In genomic region chr20:61556116-61556515, GRCh38 we compare ENCODE assay signal across 13 cellular contexts.
DNase-seq lines count a peak whose midpoint lies in the region; ATAC-seq and TF ChIP-seq lines count a peak whose summit lies in the region.
"Had no signal": no experiment of that assay in that cellular context is flagged by ENCODE, and none has a peak within 500 bp of the region (broad histone marks: within the 10 kb centered on the region; RNA-seq: fewer than 3 reads in every experiment).

No MANE protein-coding gene starts in this region.

- intact Hi-C loops in naive thymus-derived CD4-positive, alpha-beta T cell (cut with micrococcal nuclease), result no loop called here

- peak overlapping the region; percentile 39 for H3K27ac Mint-ChIP-seq in osteocyte (ENCODE audit: unreplicated experiment)
- H3K27ac Mint-ChIP-seq in naive thymus-derived CD4-positive, alpha-beta T cell, result no peak overlapping the region
- H3K27ac Mint-ChIP-seq: activated CD4-positive, alpha-beta T cell treated with anti-CD3 and anti-CD28 coated beads, Interleukin-2, amount 10 ng/mL, durations not matched to agents 24 days and 14 days; endodermal cell had no signal

- DNase-seq in COLO829 (ENCODE audit: low spot score) (peak; percentile 47), RPMI7951 (ENCODE audit: low read depth) (peak; percentile 78), fibroblast of gingiva (ENCODE audit: low read depth) (peak; percentile 62), osteocyte (ENCODE audit: extremely low spot score, unreplicated experiment) (no peak), NCI-H2171 treated with DMSO at 0.1 percent for 48 hours (lab: John Stamatoyannopoulos, UW) (no peak)
- no peak for DNase-seq in naive thymus-derived CD4-positive, alpha-beta T cell
- DNase-seq: activated CD4-positive, alpha-beta T cell treated with anti-CD3 and anti-CD28 coated beads, Interleukin-2, amount 10 ng/mL, durations not matched to agents 24 days and 14 days; endodermal cell; right cardiac atrium; T-helper 2 cell had no signal

- H3K36me3 ChIP-seq in naive thymus-derived CD4-positive, alpha-beta T cell (ENCODE audit: control insufficient read depth in 2 of 3, insufficient read depth in 3 of 3, low read length in 3 of 3), result no peaks in the 10 kb centered on the region
- H3K36me3 ChIP-seq: ascending aorta had no signal

- H3K4me1 Mint-ChIP-seq in osteocyte (ENCODE audit: unreplicated experiment), result peaks cover 10% of the 10 kb centered on the region
- no peaks in the 10 kb centered on the region for H3K4me1 Mint-ChIP-seq in naive thymus-derived CD4-positive, alpha-beta T cell
- H3K4me1 Mint-ChIP-seq: activated CD4-positive, alpha-beta T cell treated with anti-CD3 and anti-CD28 coated beads, Interleukin-2, amount 10 ng/mL, durations not matched to agents 24 days and 14 days had no signal

- CTCF ChIA-PET in naive thymus-derived CD4-positive, alpha-beta T cell (lab: Charles Lee), result no interaction called here

- H3K4me3 ChIP-seq in naive thymus-derived CD4-positive, alpha-beta T cell (ENCODE audit: low read length), result no peak overlapping the region
- H3K4me3 ChIP-seq: ascending aorta had no signal

- no peaks in the 10 kb centered on the region for H3K4me1 ChIP-seq in naive thymus-derived CD4-positive, alpha-beta T cell (ENCODE audit: control insufficient read depth in 2 of 2, insufficient read depth in 2 of 2, low read length in 2 of 2)
- H3K4me1 ChIP-seq: ascending aorta had no signal

- no peak overlapping the region for H3K27ac ChIP-seq in naive thymus-derived CD4-positive, alpha-beta T cell (ENCODE audit: low read depth, low read length)
- H3K27ac ChIP-seq: ascending aorta had no signal

- H3K4me3 Mint-ChIP-seq in osteocyte (ENCODE audit: unreplicated experiment), result no peak overlapping the region
- H3K4me3 Mint-ChIP-seq in naive thymus-derived CD4-positive, alpha-beta T cell, result no peak overlapping the region
- H3K4me3 Mint-ChIP-seq: activated CD4-positive, alpha-beta T cell treated with anti-CD3 and anti-CD28 coated beads, Interleukin-2, amount 10 ng/mL, durations not matched to agents 24 days and 14 days; endodermal cell had no signal

- POLR2A ChIA-PET in naive thymus-derived CD4-positive, alpha-beta T cell (lab: Charles Lee), result no interaction called here

- H3K9me3 Mint-ChIP-seq in osteocyte (ENCODE audit: unreplicated experiment), result peaks cover 15% of the 10 kb centered on the region
- peaks cover 2 to 25% (median 8%) of the 10 kb centered on the region in 11 donors for H3K9me3 Mint-ChIP-seq in naive thymus-derived CD4-positive, alpha-beta T cell

- H3K36me3 Mint-ChIP-seq in osteocyte (ENCODE audit: unreplicated experiment), result no peaks in the 10 kb centered on the region
- peaks cover 0 to 6% (median 0%) of the 10 kb centered on the region in 5 donors for H3K36me3 Mint-ChIP-seq in naive thymus-derived CD4-positive, alpha-beta T cell

- H3K27me3 Mint-ChIP-seq in osteocyte (ENCODE audit: unreplicated experiment), result no peaks in the 10 kb centered on the region
- H3K27me3 Mint-ChIP-seq in naive thymus-derived CD4-positive, alpha-beta T cell, result peaks cover 0 to 18% (median 4%) of the 10 kb centered on the region in 5 donors
- H3K27me3 Mint-ChIP-seq: activated CD4-positive, alpha-beta T cell treated with anti-CD3 and anti-CD28 coated beads, Interleukin-2, amount 10 ng/mL, durations not matched to agents 24 days and 14 days had no signal

- no peak for TF ChIP-seq CTCF in osteocyte (IDR thresholded peaks at IDR 0.05)

- no peaks in the 10 kb centered on the region for H3K9me3 ChIP-seq in naive thymus-derived CD4-positive, alpha-beta T cell (ENCODE audit: control insufficient read depth in 2 of 3, low read length in 3 of 3)

- ATAC-seq in naive thymus-derived CD4-positive, alpha-beta T cell, result no peak
- ATAC-seq in GM21526 (IDR thresholded peaks at IDR 0.05; ENCODE audit: low FRiP score, unreplicated experiment) (no peak), HG03460 (IDR thresholded peaks at IDR 0.05; ENCODE audit: unreplicated experiment) (no peak)
- ATAC-seq: right cardiac atrium had no signal

- H3K27me3 ChIP-seq in naive thymus-derived CD4-positive, alpha-beta T cell (ENCODE audit: control insufficient read depth in 2 of 2, insufficient read depth in 2 of 2, low read length in 2 of 2), result no peaks in the 10 kb centered on the region
- H3K27me3 ChIP-seq: ascending aorta had no signal

Comparison
In these comparisons a context has a peak if more than half of its experiments do, and no peak if none do; other contexts are left out.
1. DNase-seq: peak in COLO829 (single experiment), RPMI7951 (single experiment) and fibroblast of gingiva (single experiment); none in osteocyte (single experiment), naive thymus-derived CD4-positive, alpha-beta T cell (0 of 9) and NCI-H2171 treated with DMSO at 0.1 percent for 48 hours (single experiment).